In the genomic region with DNA sequence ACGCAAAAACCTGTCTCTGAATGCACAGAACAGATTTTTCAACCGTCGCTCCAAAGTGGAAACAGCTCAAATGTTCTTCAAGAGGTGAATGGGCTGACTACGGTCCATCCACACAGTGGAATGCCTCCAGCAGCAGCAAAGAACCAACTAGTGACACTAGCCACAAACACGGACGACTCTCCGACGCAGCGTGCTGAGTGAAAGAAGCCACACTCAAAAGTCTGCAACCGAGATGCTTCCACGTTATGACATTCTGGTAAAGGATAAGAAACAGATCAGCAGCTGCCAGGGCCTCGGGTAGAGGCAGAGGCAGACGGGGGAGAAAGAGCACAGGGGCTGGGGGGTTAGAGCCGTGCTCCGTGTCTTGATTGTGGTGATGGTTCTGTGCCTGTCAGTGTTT, we compare ENCODE assay signal across 20 cellular contexts.
"Had no signal": no experiment of that assay in that cellular context is flagged by ENCODE, and none has a peak within 500 bp of the region (broad histone marks: within the 10 kb centered on the region; RNA-seq: fewer than 3 reads in every experiment).

No MANE protein-coding gene starts in this region.

- ATAC-seq: activated CD8-positive, alpha-beta memory T cell treated with anti-CD3 and anti-CD28 coated beads, Interleukin-2, amount 10 ng/mL, durations not matched to agents 7 days and 5 days; heart left ventricle; stimulated activated naive B cell treated with anti-CD40 and anti-IgM and Interleukin-4, amounts not matched to agents 10 μg/mL and 1 μg/mL and 100 μg/mL, for 72 hours; T-cell had no signal

- H3K9me3 Mint-ChIP-seq: activated B cell treated with CpG ODN at 0.5 μM for 24 hours; activated CD4-positive, alpha-beta memory T cell treated with anti-CD3 and anti-CD28 coated beads, Interleukin-2, amount 10 ng/mL, durations not matched to agents 7 days and 5 days; naive B cell; stimulated activated naive B cell treated with anti-CD40 and anti-IgM and Interleukin-4, amounts not matched to agents 10 μg/mL and 1 μg/mL and 100 μg/mL, for 72 hours; T-cell had no signal

- H3K36me3 ChIP-seq: ovary had no signal

- H3K4me1 Mint-ChIP-seq: activated B cell treated with CpG ODN at 0.5 μM for 24 hours; naive B cell; stimulated activated naive B cell treated with anti-CD40 and anti-IgM and Interleukin-4, amounts not matched to agents 10 μg/mL and 1 μg/mL and 100 μg/mL, for 72 hours; T-cell had no signal

- FAIRE-seq: colon, frontal cortex, kidney, urothelium cell line had no signal

- H3K27ac Mint-ChIP-seq: activated B cell treated with CpG ODN at 0.5 μM for 24 hours; activated CD4-positive, alpha-beta memory T cell treated with anti-CD3 and anti-CD28 coated beads, Interleukin-2, amount 10 ng/mL, durations not matched to agents 7 days and 5 days; activated CD8-positive, alpha-beta memory T cell treated with anti-CD3 and anti-CD28 coated beads, Interleukin-2, amount 10 ng/mL, durations not matched to agents 7 days and 5 days; activated naive CD8-positive, alpha-beta T cell; naive B cell; stimulated activated naive B cell treated with anti-CD40 and anti-IgM and Interleukin-4, amounts not matched to agents 10 μg/mL and 1 μg/mL and 100 μg/mL, for 72 hours; T-cell had no signal

- H3K27me3 ChIP-seq: heart left ventricle, ovary, spleen, tibial artery had no signal

- DNase-seq: activated B cell treated with CpG ODN at 0.5 μM for 24 hours; activated CD4-positive, alpha-beta memory T cell treated with anti-CD3 and anti-CD28 coated beads, Interleukin-2, amount 10 ng/mL, durations not matched to agents 7 days and 5 days; activated CD4-positive, alpha-beta T cell treated with anti-CD3 and anti-CD28 coated beads for 4 hours; activated CD8-positive, alpha-beta memory T cell treated with anti-CD3 and anti-CD28 coated beads, Interleukin-2, amount 10 ng/mL, durations not matched to agents 7 days and 5 days; caudate nucleus; erythroblast; heart left ventricle; kidney; naive B cell; ovary; spleen; stimulated activated CD4-positive, alpha-beta T cell treated with anti-CD3 and anti-CD28 coated beads, Interleukin-4, amount 100 ng/mL, for 4 hours; stimulated activated naive B cell treated with anti-CD40 and anti-IgM and Interleukin-4, amounts not matched to agents 10 μg/mL and 1 μg/mL and 100 μg/mL, for 72 hours; T-cell; T-helper 9 cell; tibial artery had no signal

- H3K4me3 ChIP-seq: heart left ventricle, ovary, spleen, tibial artery had no signal

- H3K36me3 Mint-ChIP-seq: naive B cell; stimulated activated naive B cell treated with anti-CD40 and anti-IgM and Interleukin-4, amounts not matched to agents 10 μg/mL and 1 μg/mL and 100 μg/mL, for 72 hours had no signal

- H3K4me1 ChIP-seq: tibial artery had no signal

- H3K4me3 Mint-ChIP-seq: activated B cell treated with CpG ODN at 0.5 μM for 24 hours; activated CD4-positive, alpha-beta memory T cell treated with anti-CD3 and anti-CD28 coated beads, Interleukin-2, amount 10 ng/mL, durations not matched to agents 7 days and 5 days; activated CD8-positive, alpha-beta memory T cell treated with anti-CD3 and anti-CD28 coated beads, Interleukin-2, amount 10 ng/mL, durations not matched to agents 7 days and 5 days; activated naive CD8-positive, alpha-beta T cell; naive B cell; stimulated activated naive B cell treated with anti-CD40 and anti-IgM and Interleukin-4, amounts not matched to agents 10 μg/mL and 1 μg/mL and 100 μg/mL, for 72 hours; T-cell had no signal

- H3K27me3 Mint-ChIP-seq: activated B cell treated with CpG ODN at 0.5 μM for 24 hours; activated CD4-positive, alpha-beta memory T cell treated with anti-CD3 and anti-CD28 coated beads, Interleukin-2, amount 10 ng/mL, durations not matched to agents 7 days and 5 days; activated CD8-positive, alpha-beta memory T cell treated with anti-CD3 and anti-CD28 coated beads, Interleukin-2, amount 10 ng/mL, durations not matched to agents 7 days and 5 days; activated naive CD8-positive, alpha-beta T cell; T-cell had no signal

- H3K27ac ChIP-seq: spleen, tibial artery had no signal

- H3K9me3 ChIP-seq: heart left ventricle, ovary, spleen, tibial artery had no signal
